Comparison of ENCODE assay signal across 14 cellular contexts in genomic region chr13:99005609-99006008, GRCh38.
"Had no signal": no experiment of that assay in that cellular context is flagged by ENCODE, and none has a peak within 500 bp of the region (broad histone marks: within the 10 kb centered on the region; RNA-seq: fewer than 3 reads in every experiment).

No MANE protein-coding gene starts in this region.

- DNase-seq: activated CD4-positive, alpha-beta T cell treated with anti-CD3 and anti-CD28 coated beads for 1 hour; activated CD4-positive, alpha-beta T cell treated with anti-CD3 and anti-CD28 coated beads, Interleukin-2, amount 50 U/mL, for 4 hours; activated naive CD4-positive, alpha-beta T cell treated with anti-CD3 and anti-CD28 coated beads for 36 hours; effector memory CD4-positive, alpha-beta T cell; kidney; left lung; mesenchymal stem cell; natural killer cell; stimulated activated CD4-positive, alpha-beta T cell treated with anti-CD3 and anti-CD28 coated beads, Interleukin-12 subunit alpha, Interleukin-12 subunit beta, amount 100 ng/mL, for 4 hours; stimulated activated naive B cell treated with anti-CD40 and anti-IgM and Interleukin-4, amounts not matched to agents 10 μg/mL and 1 μg/mL and 100 μg/mL, for 72 hours; tibial artery; uterus had no signal

- H3K4me2 ChIP-seq: hepatocyte had no signal

- H3K4me1 ChIP-seq: uterus had no signal

- H3K36me3 ChIP-seq: left lung, tibial artery, uterus had no signal

- H3K9me3 ChIP-seq: left lung, tibial artery, uterus had no signal

- H3K27ac ChIP-seq: epithelial cell of prostate, hepatocyte, left lung, tibial artery, uterus had no signal

- H3K27me3 ChIP-seq: hepatocyte, left lung, tibial artery, uterus had no signal

- H3K4me3 ChIP-seq: hepatocyte, left lung, tibial artery, uterus had no signal

- ATAC-seq: left lung; natural killer cell; stimulated activated naive B cell treated with anti-CD40 and anti-IgM and Interleukin-4, amounts not matched to agents 10 μg/mL and 1 μg/mL and 100 μg/mL, for 72 hours had no signal
